Comparison of ENCODE assay signal across 17 cellular contexts in the genomic region with DNA sequence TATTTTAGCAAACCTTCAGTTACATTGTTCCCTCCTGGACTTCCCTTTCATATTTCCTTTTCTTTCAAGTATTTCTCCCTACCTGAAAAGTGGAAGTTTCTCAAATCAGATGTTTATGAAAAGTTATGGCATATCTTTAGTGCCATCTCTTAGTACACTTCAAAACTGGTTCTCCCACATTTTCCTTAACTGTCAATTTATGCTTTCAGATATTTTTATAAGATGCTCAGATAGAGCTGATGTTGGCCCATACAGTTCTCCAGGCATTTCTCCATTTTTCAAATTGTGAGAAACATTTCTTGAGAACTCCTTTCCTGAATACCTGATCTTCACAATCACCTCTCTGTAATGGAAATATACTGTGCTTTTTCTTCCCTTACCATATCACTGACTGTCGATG. TPM values are rescaled to one million over a fixed set of nuclear protein-coding genes. Genes with fewer than 3 reads are reported as not detected.
A peak's percentile ranks its signal among the peaks of the same experiment; 100 is the strongest.
DNase-seq lines count a peak whose midpoint lies in the region; ATAC-seq and TF ChIP-seq lines count a peak whose summit lies in the region.
"Had no signal": no experiment of that assay in that cellular context is flagged by ENCODE, and none has a peak within 500 bp of the region (broad histone marks: within the 10 kb centered on the region; RNA-seq: fewer than 3 reads in every experiment).

No MANE protein-coding gene starts in this region.

- H3K27ac ChIP-seq in VCaP: peak overlapping the region; percentile 70
- H3K27ac ChIP-seq: cardiac muscle cell, Peyer's patch, spleen had no signal

- DNase-seq in NCI-H2196 treated with DMSO at 0.1 percent for 48 hours (lab: John Stamatoyannopoulos, UW; ENCODE audit: unreplicated experiment): no peak
- no peak for DNase-seq in left lobe of liver (ENCODE audit: low spot score)
- DNase-seq in NCI-H1092 treated with DMSO at 0.1 percent for 48 hours (lab: John Stamatoyannopoulos, UW): no peak
- no peak for DNase-seq in NCI-H446 treated with DMSO at 0.1 percent for 48 hours (lab: John Stamatoyannopoulos, UW)
- DNase-seq: activated naive CD8-positive, alpha-beta T cell treated with anti-CD3 and anti-CD28 coated beads, Interleukin-2, amount 10 ng/mL, durations not matched to agents 7 days and 5 days; DMS 273 treated with DMSO at 0.1 percent for 48 hours; effector memory CD8-positive, alpha-beta T cell; left cardiac atrium; NCI-H1694 treated with DMSO at 0.1 percent for 48 hours; NCI-H526 treated with DMSO at 0.1 percent for 48 hours; Peyer's patch; spleen had no signal

- ATAC-seq in GM18909 (IDR thresholded peaks at IDR 0.05; ENCODE audit: poor library complexity, unreplicated experiment) (peak; percentile 15), GM21390 (IDR thresholded peaks at IDR 0.05; ENCODE audit: unreplicated experiment) (peak; percentile 10), HG03025 (IDR thresholded peaks at IDR 0.05; ENCODE audit: low FRiP score, unreplicated experiment) (peak; percentile 25), left lobe of liver (no peak)
- ATAC-seq: effector memory CD8-positive, alpha-beta T cell; left cardiac atrium had no signal

- no peak for TF ChIP-seq CTCF in VCaP (conservative IDR thresholded peaks at IDR 0.05)

RNA-seq across cellular contexts. Expression of a gene that starts 32.5 kb away (rescaled TPM):
- 13.4 TPM for total RNA-seq in left lobe of liver

RNA-seq across cellular contexts. Expression of a gene that starts 53.8 kb away (rescaled TPM):
- 1.0 TPM for total RNA-seq in left lobe of liver
